21 cellular contexts compared by ENCODE assay signal in the genomic region with DNA sequence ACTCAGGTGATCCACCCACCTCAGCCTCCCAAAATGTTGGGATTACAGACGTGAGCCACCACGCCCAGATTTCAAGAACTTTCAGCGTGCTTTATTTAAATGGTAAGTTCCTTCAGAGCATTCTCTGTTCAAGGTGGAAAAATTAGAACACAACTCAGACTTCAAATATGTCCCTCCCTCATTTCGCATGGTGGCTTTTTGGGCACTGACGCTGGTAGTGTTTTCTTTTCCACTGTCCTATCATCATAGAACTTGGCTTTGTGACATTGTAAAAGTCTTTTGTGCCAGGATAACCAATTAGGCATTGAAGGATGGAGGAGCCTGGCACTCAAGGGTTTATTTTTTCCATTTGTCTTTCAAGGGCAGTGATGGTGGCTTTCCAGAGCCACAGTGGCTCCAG.
DNase-seq lines count a peak whose midpoint lies in the region; ATAC-seq and TF ChIP-seq lines count a peak whose summit lies in the region.
"Had no signal": no experiment of that assay in that cellular context is flagged by ENCODE, and none has a peak within 500 bp of the region (broad histone marks: within the 10 kb centered on the region; RNA-seq: fewer than 3 reads in every experiment).

No MANE protein-coding gene starts in this region.

- no peak for TF ChIP-seq EP300 in suprapubic skin (IDR thresholded peaks at IDR 0.05)

- peak in 1 of 5 donors; percentile 39 for DNase-seq in heart left ventricle
- DNase-seq in right atrium auricular region (ENCODE audit: low spot score) = no peak
- DNase-seq in NCI-H446 treated with DMSO at 0.1 percent for 48 hours (lab: John Stamatoyannopoulos, UW) = peak; percentile 82
- peak; percentile 12 for DNase-seq in ecto neural progenitor cell (ENCODE audit: low spot score)
- DNase-seq in tibial artery = no peak
- DNase-seq in suprapubic skin (ENCODE audit: low spot score in 2 of 2) = no peak
- no peak for DNase-seq in NK-92 (lab: John Stamatoyannopoulos, UW; ENCODE audit: unreplicated experiment)
- no peak for DNase-seq in EL
- DNase-seq: 8988T; Caco-2; CD4-positive, alpha-beta memory T cell; DMS153; H7; NCI-H1105 treated with DMSO at 0.1 percent for 48 hours; NCI-H2029 treated with DMSO at 0.1 percent for 48 hours; NCI-H226; NCI-H524 treated with DMSO at 0.1 percent for 48 hours; NCI-H82; SHP77 had no signal

- H3K36me3 ChIP-seq in heart left ventricle (no peaks in the 10 kb centered on the region), right atrium auricular region (no peaks in the 10 kb centered on the region), tibial artery (no peaks in the 10 kb centered on the region), suprapubic skin (no peaks in the 10 kb centered on the region)
- H3K36me3 ChIP-seq: BLaER1 treated with 17β-estradiol and CSF1 and Interleukin-3, amounts not matched to agents 10 nM and 100 nM had no signal

- intact Hi-C loops in heart left ventricle (cut with DNase I) (no loop called here), tibial artery (cut with DNase I; ENCODE audit: low total_unique reads) (no loop called here)

- H3K4me3 ChIP-seq in heart left ventricle (no peak overlapping the region), right atrium auricular region (no peak overlapping the region), tibial artery (no peak overlapping the region), suprapubic skin (no peak overlapping the region)
- H3K4me3 ChIP-seq: BLaER1 treated with 17β-estradiol and CSF1 and Interleukin-3, amounts not matched to agents 10 nM and 100 nM had no signal

- TF ChIP-seq POLR2A in heart left ventricle (IDR thresholded peaks at IDR 0.05) (no peak), suprapubic skin (IDR thresholded peaks at IDR 0.05) (no peak)

- H3K27ac ChIP-seq in heart left ventricle = peak overlapping the region in 8 of 12 donors; percentile 25 to 82 (median 56)
- no peak overlapping the region for H3K27ac ChIP-seq in right atrium auricular region
- peak overlapping the region; percentile 62 for H3K27ac ChIP-seq in tibial artery
- no peak overlapping the region for H3K27ac ChIP-seq in suprapubic skin
- H3K27ac ChIP-seq: BLaER1 treated with 17β-estradiol and CSF1 and Interleukin-3, amounts not matched to agents 10 nM and 100 nM; KMS-11 had no signal

- H3K9me3 ChIP-seq in heart left ventricle (peaks cover 0 to 3% (median 0%) of the 10 kb centered on the region in 12 donors), right atrium auricular region (no peaks in the 10 kb centered on the region), tibial artery (no peaks in the 10 kb centered on the region), suprapubic skin (no peaks in the 10 kb centered on the region)
- H3K9me3 ChIP-seq: Caco-2 had no signal

- no peak for TF ChIP-seq CTCF in heart left ventricle (IDR thresholded peaks at IDR 0.05)
- no peak for TF ChIP-seq CTCF in right atrium auricular region (IDR thresholded peaks at IDR 0.05)
- TF ChIP-seq CTCF in tibial artery (IDR thresholded peaks at IDR 0.05) = no peak
- TF ChIP-seq CTCF in suprapubic skin (IDR thresholded peaks at IDR 0.05) = no peak

- whole genome bisulfite sequencing in heart left ventricle, 4 donors = 64 to 73% (median 69%) methylated on average over 5 of the region's 5 CpGs
- 83% methylated on average over 5 of the region's 5 CpGs for WGBS in suprapubic skin

- peaks cover 0 to 38% (median 3%) of the 10 kb centered on the region in 12 donors for H3K4me1 ChIP-seq in heart left ventricle
- peaks cover 0 to 38% of the 10 kb centered on the region in 2 donors for H3K4me1 ChIP-seq in right atrium auricular region
- peaks cover 0 to 45% (median 22%) of the 10 kb centered on the region in 4 donors for H3K4me1 ChIP-seq in tibial artery
- H3K4me1 ChIP-seq in suprapubic skin = no peaks in the 10 kb centered on the region
- H3K4me1 ChIP-seq: BLaER1 treated with 17β-estradiol and CSF1 and Interleukin-3, amounts not matched to agents 10 nM and 100 nM; Caco-2 had no signal

- peak; percentile 28 to 73 (median 56) for ATAC-seq in heart left ventricle

- H3K27me3 ChIP-seq in heart left ventricle = no peaks in the 10 kb centered on the region
- no peaks in the 10 kb centered on the region for H3K27me3 ChIP-seq in right atrium auricular region
- no peaks in the 10 kb centered on the region for H3K27me3 ChIP-seq in tibial artery
- H3K27me3 ChIP-seq in suprapubic skin = no peaks in the 10 kb centered on the region
- H3K27me3 ChIP-seq: BLaER1 treated with 17β-estradiol and CSF1 and Interleukin-3, amounts not matched to agents 10 nM and 100 nM had no signal

Comparison
In these comparisons a context has a peak if more than half of its experiments do, and no peak if none do; other contexts are left out.
1. H3K27ac ChIP-seq: peak in heart left ventricle (8 of 12) and tibial artery (2 of 2); none in right atrium auricular region (0 of 2) and suprapubic skin (single experiment).
2. DNase-seq: peak in NCI-H446 treated with DMSO at 0.1 percent for 48 hours (single experiment) and ecto neural progenitor cell (single experiment); none in right atrium auricular region (single experiment), tibial artery (0 of 2), suprapubic skin (0 of 2), NK-92 (single experiment) and EL (single experiment).